In the genomic region with DNA sequence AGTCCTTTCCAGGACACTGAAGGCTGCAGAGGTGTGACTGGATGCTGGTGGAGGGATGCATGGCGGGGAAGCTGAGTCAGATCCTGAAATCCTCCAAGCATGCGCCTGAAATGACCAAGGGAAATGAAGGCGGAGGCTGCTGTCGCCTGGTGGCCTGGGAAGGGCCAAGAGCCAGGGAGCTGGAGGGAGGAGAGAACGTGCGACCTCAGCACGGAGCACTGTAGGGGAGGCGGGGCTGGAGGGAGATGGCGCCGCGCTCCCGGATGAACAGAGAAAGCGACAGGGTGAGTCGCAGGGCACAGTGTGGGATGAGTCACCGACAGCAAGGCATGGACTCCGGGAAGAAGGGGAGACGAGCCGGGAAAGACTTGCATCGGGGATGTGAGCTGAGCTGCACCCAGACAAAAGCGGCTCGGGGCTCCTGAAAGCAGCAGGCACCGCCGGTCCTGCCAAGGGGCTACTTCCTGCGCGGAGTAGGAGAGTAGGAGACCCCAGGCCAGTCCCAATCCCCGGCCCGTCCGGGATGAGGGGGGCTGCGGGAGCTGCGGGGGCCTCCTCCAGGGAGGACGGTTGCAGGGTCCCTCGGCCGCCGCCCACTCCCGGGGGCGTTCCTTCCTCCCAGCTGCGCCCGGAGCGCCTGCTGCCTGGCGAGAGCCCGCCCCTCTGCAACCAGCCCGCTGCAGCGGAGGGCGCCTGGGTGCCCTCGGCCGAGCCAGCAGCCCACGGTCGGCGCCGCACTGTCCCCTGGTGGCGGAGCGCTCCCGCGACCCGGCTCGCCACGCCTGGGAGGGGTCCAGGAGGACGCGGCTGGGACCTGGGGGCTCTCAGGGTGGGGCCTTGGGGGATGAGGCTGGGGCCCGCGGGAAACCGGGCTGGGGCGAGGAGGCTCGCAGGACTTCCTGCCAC, we compare ENCODE assay signal across 8 cellular contexts. TPM values are rescaled to one million over a fixed set of nuclear protein-coding genes. Genes with fewer than 3 reads are reported as not detected.
A peak's percentile ranks its signal among the peaks of the same experiment; 100 is the strongest.
DNase-seq lines count a peak whose midpoint lies in the region; ATAC-seq and TF ChIP-seq lines count a peak whose summit lies in the region.

No MANE protein-coding gene starts in this region.

- peak; percentile 72 for ATAC-seq in GM18907 (IDR thresholded peaks at IDR 0.05; ENCODE audit: unreplicated experiment)
- peak; percentile 59 for ATAC-seq in HG03196 (IDR thresholded peaks at IDR 0.05; ENCODE audit: unreplicated experiment)
- ATAC-seq in left colon, result peak; percentile 69

- intact Hi-C loops in left colon (cut with DNase I, micrococcal nuclease), result loop anchor here in 1 of 2 donors (5.0 kb wide), 1 partner anchor 36 kb away; no protein-coding TSS in a partner anchor

- DNase-seq in AG09319 (ENCODE audit: extremely low read depth, low read depth) (peak; percentile 82), NCI-H345 (lab: John Stamatoyannopoulos, UW) (peak; percentile 56), left colon (peak; percentile 89 to 93)
- DNase-seq in activated CD4-positive, alpha-beta T cell treated with anti-CD3 and anti-CD28 coated beads for 1 hour, result peak; percentile 68
- peak; percentile 51 to 67 for DNase-seq in stimulated activated CD4-positive, alpha-beta T cell treated with anti-CD3 and anti-CD28 coated beads, Interleukin-1b, Interleukin-23, amount 100 ng/mL, for 4 hours (ENCODE audit: low read depth in 2 of 2)

- peak overlapping the region; percentile 99 for H3K27ac ChIP-seq in cingulate gyrus (ENCODE audit: low read depth, low read length)

- peak; percentile 63 for TF ChIP-seq CTCF in AG09319 (IDR thresholded peaks at IDR 0.05; ENCODE audit: low read depth, low read length)

RNA-seq across cellular contexts. Expression of gene NQO2, which starts 11.0 kb away (rescaled TPM):
- total RNA-seq in left colon, result 10 to 100 TPM in 1 of 2 donors, 1 to 10 TPM in 1; 10.0 to 12.2 TPM

RNA-seq across cellular contexts. Expression of gene SERPINB6, which starts 17.3 kb away (rescaled TPM):
- total RNA-seq in left colon, result 100 to 1,000 TPM; 182 to 192 TPM

Comparison
In these comparisons a context has a peak if more than half of its experiments do, and no peak if none do; other contexts are left out.
1. Peak in every context shown above with its lines: DNase-seq, ATAC-seq and H3K27ac ChIP-seq.